In the genomic region with DNA sequence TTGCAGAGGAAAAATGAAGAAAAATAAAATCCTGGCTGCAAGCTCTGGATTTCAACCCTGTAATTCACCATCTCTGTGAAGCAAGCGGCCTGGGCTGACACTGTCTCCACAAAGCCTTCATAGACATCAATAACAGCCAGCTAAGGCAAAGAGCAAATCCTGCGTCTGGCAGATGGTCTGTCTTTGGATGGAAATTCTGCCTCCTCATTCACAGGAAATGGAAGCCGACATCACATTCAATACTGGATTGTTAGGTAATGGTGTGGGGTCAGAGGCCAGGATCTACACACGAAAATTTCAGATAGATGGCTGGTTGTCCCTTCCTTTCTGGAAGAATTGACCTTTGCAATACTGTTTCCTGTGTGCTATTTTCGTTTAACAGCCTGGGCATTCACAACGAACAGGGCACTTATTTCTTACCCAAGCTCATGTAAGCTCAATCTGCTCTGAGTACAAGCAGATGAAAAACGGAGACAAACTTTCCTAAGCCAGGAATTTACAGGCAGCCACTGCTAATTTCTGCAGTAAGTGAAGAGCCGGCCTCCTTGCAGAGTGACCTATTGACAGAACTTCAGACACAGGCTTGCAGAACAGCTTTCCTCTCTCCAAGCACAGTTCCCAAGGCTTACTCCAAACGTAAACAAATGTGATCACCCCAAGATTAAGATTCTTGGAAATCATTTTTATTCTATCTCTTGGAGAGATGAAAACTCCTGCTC, we compare ENCODE assay signal across 19 cellular contexts. TPM values are rescaled to one million over a fixed set of nuclear protein-coding genes. Genes with fewer than 3 reads are reported as not detected.
DNase-seq lines count a peak whose midpoint lies in the region; ATAC-seq and TF ChIP-seq lines count a peak whose summit lies in the region.
"Had no signal": no experiment of that assay in that cellular context is flagged by ENCODE, and none has a peak within 500 bp of the region (broad histone marks: within the 10 kb centered on the region; RNA-seq: fewer than 3 reads in every experiment).

No MANE protein-coding gene starts in this region.

- peaks cover 27% of the 10 kb centered on the region for H3K4me1 Mint-ChIP-seq in brain
- H3K4me1 Mint-ChIP-seq in stimulated activated naive B cell treated with anti-CD40 and anti-IgM and Interleukin-4, amounts not matched to agents 10 μg/mL and 1 μg/mL and 100 μg/mL, for 72 hours, result peaks cover 5 to 7% of the 10 kb centered on the region in 2 donors

- no peaks in the 10 kb centered on the region for H3K36me3 Mint-ChIP-seq in brain
- H3K36me3 Mint-ChIP-seq in stimulated activated naive B cell treated with anti-CD40 and anti-IgM and Interleukin-4, amounts not matched to agents 10 μg/mL and 1 μg/mL and 100 μg/mL, for 72 hours, result peaks cover 4 to 6% of the 10 kb centered on the region in 2 donors
- H3K36me3 Mint-ChIP-seq: CD8-positive, alpha-beta T cell had no signal

- peak overlapping the region in 4 of 5 experiments; percentile 39 to 84 (median 80) for H3K27ac Mint-ChIP-seq in brain
- H3K27ac Mint-ChIP-seq in stimulated activated naive B cell treated with anti-CD40 and anti-IgM and Interleukin-4, amounts not matched to agents 10 μg/mL and 1 μg/mL and 100 μg/mL, for 72 hours, result no peak overlapping the region
- H3K27ac Mint-ChIP-seq: activated T-helper 2 cell treated with anti-CD3 and anti-CD28 coated beads, Interferon-gamma antibody, Interleukin-2, Interleukin-4, amounts not matched to agents 10 μg/mL and 5 μg/mL and 100 μg/mL, durations not matched to agents 14 hours and 24 hours and 36 hours; CD8-positive, alpha-beta T cell; natural killer cell treated with Interleukin-12 subunit alpha and Interleukin-12 subunit beta and Interleukin-15 and Interleukin-18, amount 100 ng/mL, for 72 hours had no signal

- peak overlapping the region in 3 of 5 experiments; percentile 48 to 85 (median 53) for H3K4me3 Mint-ChIP-seq in brain
- no peak overlapping the region for H3K4me3 Mint-ChIP-seq in stimulated activated naive B cell treated with anti-CD40 and anti-IgM and Interleukin-4, amounts not matched to agents 10 μg/mL and 1 μg/mL and 100 μg/mL, for 72 hours
- H3K4me3 Mint-ChIP-seq: CD8-positive, alpha-beta T cell; natural killer cell treated with Interleukin-12 subunit alpha and Interleukin-12 subunit beta and Interleukin-15 and Interleukin-18, amount 100 ng/mL, for 72 hours had no signal

- H3K27me3 Mint-ChIP-seq in brain, result peaks cover 49% of the 10 kb centered on the region
- H3K27me3 Mint-ChIP-seq in stimulated activated naive B cell treated with anti-CD40 and anti-IgM and Interleukin-4, amounts not matched to agents 10 μg/mL and 1 μg/mL and 100 μg/mL, for 72 hours, result peaks cover 38 to 45% of the 10 kb centered on the region in 2 donors

- intact Hi-C loops in sciatic nerve (cut with DNase I), result no loop called here

- ATAC-seq in sciatic nerve, result peak; percentile 71
- no peak for ATAC-seq in HG02642 (IDR thresholded peaks at IDR 0.05; ENCODE audit: poor library complexity, unreplicated experiment)
- no peak for ATAC-seq in stimulated activated naive B cell treated with anti-CD40 and anti-IgM and Interleukin-4, amounts not matched to agents 10 μg/mL and 1 μg/mL and 100 μg/mL, for 72 hours (replicated peaks)
- ATAC-seq: CD8-positive, alpha-beta T cell; natural killer cell treated with Interleukin-12 subunit alpha and Interleukin-12 subunit beta and Interleukin-15 and Interleukin-18, amount 100 ng/mL, for 72 hours had no signal

- peaks cover 0 to 11% (median 6%) of the 10 kb centered on the region in 5 experiments for H3K9me3 Mint-ChIP-seq in brain
- peaks cover 4 to 7% of the 10 kb centered on the region in 2 donors for H3K9me3 Mint-ChIP-seq in stimulated activated naive B cell treated with anti-CD40 and anti-IgM and Interleukin-4, amounts not matched to agents 10 μg/mL and 1 μg/mL and 100 μg/mL, for 72 hours
- H3K9me3 Mint-ChIP-seq: activated T-helper 2 cell treated with anti-CD3 and anti-CD28 coated beads, Interferon-gamma antibody, Interleukin-2, Interleukin-4, amounts not matched to agents 10 μg/mL and 5 μg/mL and 100 μg/mL, durations not matched to agents 14 hours and 24 hours and 36 hours; natural killer cell treated with Interleukin-12 subunit alpha and Interleukin-12 subunit beta and Interleukin-15 and Interleukin-18, amount 100 ng/mL, for 72 hours had no signal

- TF ChIP-seq CTCF in brain (conservative IDR thresholded peaks at IDR 0.05), result no peak

- DNase-seq in NCI-H146 (lab: John Stamatoyannopoulos, UW) (peak; percentile 63), globus pallidus (ENCODE audit: low spot score) (peak; percentile 47), sciatic nerve (ENCODE audit: low spot score) (no peak), epidermal melanocyte (ENCODE audit: insufficient read length, low spot score) (no peak), MV-4-11 (lab: John Stamatoyannopoulos, UW) (no peak)
- no peak for DNase-seq in stimulated activated naive B cell treated with anti-CD40 and anti-IgM and Interleukin-4, amounts not matched to agents 10 μg/mL and 1 μg/mL and 100 μg/mL, for 72 hours
- DNase-seq: activated CD4-positive, alpha-beta T cell treated with anti-CD3 and anti-CD28 coated beads, Interleukin-2, amount 50 U/mL, for 48 hours; aorta; CD8-positive, alpha-beta T cell; effector CD4-positive, alpha-beta T cell; GDM1; H7; PC-9; spleen; testis had no signal

RNA-seq across cellular contexts. Expression of a gene that starts 3.0 kb away (rescaled TPM):
- 1.4 TPM for polyA plus RNA-seq in brain (ENCODE audit: insufficient read depth, low read depth, low replicate concordance)
- total RNA-seq in sciatic nerve, result 5.8 TPM

Comparison
In these comparisons a context has a peak if more than half of its experiments do, and no peak if none do; other contexts are left out.
1. DNase-seq: peak in NCI-H146 (single experiment) and globus pallidus (single experiment); none in sciatic nerve (single experiment), epidermal melanocyte (single experiment), MV-4-11 (single experiment) and stimulated activated naive B cell treated with anti-CD40 and anti-IgM and Interleukin-4, amounts not matched to agents 10 μg/mL and 1 μg/mL and 100 μg/mL, for 72 hours (single experiment).
2. H3K4me3 Mint-ChIP-seq: peak in brain (3 of 5); none in stimulated activated naive B cell treated with anti-CD40 and anti-IgM and Interleukin-4, amounts not matched to agents 10 μg/mL and 1 μg/mL and 100 μg/mL, for 72 hours (0 of 2).